ENCODE assay signal across 9 cellular contexts in the genomic region with DNA sequence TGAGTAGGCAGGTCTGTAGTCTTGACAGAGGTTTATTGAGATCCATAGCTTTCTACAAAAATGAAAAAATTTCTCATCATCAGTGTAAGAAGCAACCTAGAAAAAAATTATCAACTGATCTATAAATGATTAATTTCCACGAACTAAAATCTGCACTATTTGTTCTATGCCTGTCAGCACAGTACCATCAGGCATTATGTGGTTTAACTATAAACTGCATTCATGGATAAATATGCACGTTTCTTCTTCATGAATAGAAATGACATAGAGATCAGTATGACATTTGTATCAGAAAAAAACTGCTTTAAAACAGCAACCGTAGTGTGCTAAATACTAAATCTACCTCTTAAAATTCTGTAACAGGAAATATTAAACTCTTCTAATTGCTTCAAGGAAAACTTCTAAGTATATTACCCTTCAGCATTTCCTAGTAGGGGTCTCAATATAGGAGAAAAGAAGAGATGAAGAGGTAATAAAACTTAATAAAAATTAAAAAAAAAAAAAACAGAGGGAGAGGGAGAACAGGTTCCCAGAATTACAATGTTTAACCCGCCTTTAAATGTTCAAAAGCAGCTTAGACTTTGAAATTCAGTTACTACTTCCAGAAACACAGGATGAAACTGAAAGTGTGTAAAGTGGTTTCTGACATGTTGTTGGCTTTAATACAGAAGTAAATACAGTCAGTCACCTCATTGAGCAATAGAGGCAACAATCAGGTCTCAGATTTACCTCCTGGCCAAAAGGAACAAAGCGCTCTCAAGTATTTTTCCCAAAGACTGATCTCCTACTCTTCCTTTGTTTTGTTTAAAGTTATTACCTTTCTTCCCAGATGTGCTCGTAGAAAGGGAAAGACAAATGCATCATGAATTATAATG.
DNase-seq lines count a peak whose midpoint lies in the region; ATAC-seq and TF ChIP-seq lines count a peak whose summit lies in the region.
"Had no signal": no experiment of that assay in that cellular context is flagged by ENCODE, and none has a peak within 500 bp of the region (broad histone marks: within the 10 kb centered on the region; RNA-seq: fewer than 3 reads in every experiment).

No MANE protein-coding gene starts in this region.

- no peaks in the 10 kb centered on the region for H3K4me1 Mint-ChIP-seq in Caco-2 (ENCODE audit: low read depth, unreplicated experiment)

- H3K9me3 Mint-ChIP-seq in Caco-2 (ENCODE audit: unreplicated experiment): no peaks in the 10 kb centered on the region

- H3K36me3 ChIP-seq in esophagus squamous epithelium (no peaks in the 10 kb centered on the region), Caco-2 (ENCODE audit: control insufficient read depth, insufficient read depth, low read length) (no peaks in the 10 kb centered on the region)

- intact Hi-C loops in esophagus squamous epithelium (cut with DNase I) (no loop called here), Caco-2 (cut with micrococcal nuclease; ENCODE audit: unreplicated experiment) (no loop called here)

- TF ChIP-seq CTCF in GM10248 (IDR thresholded peaks at IDR 0.05; ENCODE audit: control extremely low read depth, extremely low read depth, low read depth, missing control alignments) (no peak), esophagus squamous epithelium (IDR thresholded peaks at IDR 0.05) (no peak), Caco-2 (IDR thresholded peaks at IDR 0.05; ENCODE audit: insufficient read depth in 1 of 2, low read depth in 1 of 2, low read length in 1 of 2, severe bottlenecking in 1 of 2, unreplicated experiment in 1 of 2) (no peak)

- H3K4me1 ChIP-seq in esophagus squamous epithelium (peaks cover 0 to 48% (median 5%) of the 10 kb centered on the region in 3 donors), Caco-2 (no peaks in the 10 kb centered on the region)

- CTCF ChIA-PET in GM10248 (lab: Yijun Ruan, JAX) (interaction anchor here (1.1 to 2.5 kb wide), 3 partner anchors 11 to 184 kb away, joined by 3 to 6 read pairs (median 3); no protein-coding TSS in a partner anchor), Caco-2 (lab: Charles Lee) (no interaction called here)

- H3K27me3 Mint-ChIP-seq in Caco-2 (ENCODE audit: insufficient read depth, unreplicated experiment): no peaks in the 10 kb centered on the region

- no peak for TF ChIP-seq POLR2A in esophagus squamous epithelium (IDR thresholded peaks at IDR 0.05)

- peaks cover 0 to 4% (median 0%) of the 10 kb centered on the region in 3 donors for H3K9me3 ChIP-seq in esophagus squamous epithelium
- no peaks in the 10 kb centered on the region for H3K9me3 ChIP-seq in Caco-2

- peak; percentile 13 for DNase-seq in GM10248 (ENCODE audit: extremely low spot score)
- DNase-seq in esophagus squamous epithelium (lab: John Stamatoyannopoulos, UW): no peak
- DNase-seq in Caco-2: no peak
- no peak for DNase-seq in activated T-cell treated with anti-CD3 and anti-CD28 coated beads, Interleukin-2, amount 50 U/mL, for 48 hours
- no peak for DNase-seq in NCI-H2081 treated with DMSO at 0.1 percent for 48 hours (lab: John Stamatoyannopoulos, UW)
- DNase-seq in NCI-H146 (lab: John Stamatoyannopoulos, UW): no peak

- WGBS in esophagus squamous epithelium, 2 donors: 30 to 36% methylated on average over 6 of the region's 6 CpGs

- H3K27me3 ChIP-seq in esophagus squamous epithelium (no peaks in the 10 kb centered on the region), Caco-2 (replicated peaks; ENCODE audit: control insufficient read depth, insufficient read depth, low read length) (no peaks in the 10 kb centered on the region)

- no TSS peak for BruUV-seq in Caco-2 (replicated peaks; lab: Mats Ljungman, UMichigan)

- no peak overlapping the region for H3K4me3 Mint-ChIP-seq in Caco-2 (ENCODE audit: unreplicated experiment)

- H3K4me3 ChIP-seq in esophagus squamous epithelium (peak overlapping the region in 3 of 4 donors; percentile 13 to 30 (median 13)), Caco-2 (ENCODE audit: low read depth, low read length) (no peak overlapping the region)

- ATAC-seq in GM21515 (IDR thresholded peaks at IDR 0.05; ENCODE audit: unreplicated experiment) (peak; percentile 90), HG03565 (IDR thresholded peaks at IDR 0.05; ENCODE audit: unreplicated experiment) (peak; percentile 66)
- ATAC-seq: Panc1 had no signal

- POLR2A ChIA-PET in GM10248 (lab: Yijun Ruan, JAX): no interaction called here
- POLR2A ChIA-PET in Caco-2 (lab: Charles Lee): no interaction called here

- no peak overlapping the region for H3K27ac Mint-ChIP-seq in Caco-2 (ENCODE audit: unreplicated experiment)

- H3K36me3 Mint-ChIP-seq in Caco-2 (ENCODE audit: insufficient read depth, unreplicated experiment): peaks cover 33% of the 10 kb centered on the region

- peak overlapping the region; percentile 36 to 78 (median 63) for H3K27ac ChIP-seq in esophagus squamous epithelium
